ENCODE assay signal across 20 cellular contexts in the genomic region with DNA sequence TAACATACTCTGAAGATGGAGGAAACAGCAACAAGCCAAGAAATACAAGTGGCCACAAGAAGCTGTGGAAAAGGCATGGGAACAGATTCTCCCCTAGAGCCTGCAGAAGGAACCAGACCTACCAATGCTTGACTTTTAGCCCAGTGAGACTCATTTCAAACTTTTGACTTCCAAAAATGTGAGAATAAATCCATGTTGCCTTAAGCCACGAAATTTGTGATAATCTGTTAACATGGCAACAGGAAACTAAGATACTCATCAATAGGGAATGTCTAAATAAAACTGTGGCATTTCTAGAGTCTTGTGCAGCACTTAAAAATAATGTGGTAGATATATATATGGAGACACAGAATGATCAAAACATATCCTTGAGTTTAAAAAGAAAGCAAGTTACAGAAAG.
"Had no signal": no experiment of that assay in that cellular context is flagged by ENCODE, and none has a peak within 500 bp of the region (broad histone marks: within the 10 kb centered on the region; RNA-seq: fewer than 3 reads in every experiment).

No MANE protein-coding gene starts in this region.

- DNase-seq: activated CD4-positive, CD25-positive, alpha-beta regulatory T cell treated with anti-CD3 and anti-CD28 coated beads, Interleukin-2, amount 50 U/mL, for 72 hours; activated naive CD4-positive, alpha-beta T cell treated with Interleukin-2 at 50 U/mL for 16 hours; activated naive CD8-positive, alpha-beta T cell treated with anti-CD3 and anti-CD28 coated beads, Interleukin-2, amount 50 U/mL, for 24 hours; aorta; cerebellar nuclear complex; dermis blood vessel endothelial cell; erythroblast; kidney glomerular epithelial cell; left ventricle myocardium superior; mesendoderm; occipital lobe; small intestine; T-cell; T-helper 9 cell had no signal

- H3K4me3 ChIP-seq: right atrium auricular region, suprapubic skin had no signal

- H3K9me3 Mint-ChIP-seq: activated naive CD8-positive, alpha-beta T cell treated with anti-CD3 and anti-CD28 coated beads, Interleukin-2, amount 50 U/mL, for 24 hours; activated T-helper 17 cell treated with anti-CD3 and anti-CD28 coated beads, Interleukin-2, amount 50 U/mL, for 72 hours; nephron; stimulated activated naive CD8-positive, alpha-beta T cell treated with anti-CD3 and anti-CD28 coated beads, Interleukin-15, Interleukin-2, amounts not matched to agents 100 ng/mL and 50 ng/mL, for 24 hours; T-cell had no signal

- H3K27ac Mint-ChIP-seq: activated naive CD8-positive, alpha-beta T cell treated with anti-CD3 and anti-CD28 coated beads, Interleukin-2, amount 50 U/mL, for 24 hours; activated T-helper 17 cell treated with anti-CD3 and anti-CD28 coated beads, Interleukin-2, amount 50 U/mL, for 72 hours; nephron; stimulated activated naive CD8-positive, alpha-beta T cell treated with anti-CD3 and anti-CD28 coated beads, Interleukin-15, Interleukin-2, amounts not matched to agents 100 ng/mL and 50 ng/mL, for 24 hours; T-cell had no signal

- H3K9me3 ChIP-seq: right atrium auricular region, suprapubic skin had no signal

- H3K4me3 Mint-ChIP-seq: activated naive CD8-positive, alpha-beta T cell treated with anti-CD3 and anti-CD28 coated beads, Interleukin-2, amount 50 U/mL, for 24 hours; activated T-helper 17 cell treated with anti-CD3 and anti-CD28 coated beads, Interleukin-2, amount 50 U/mL, for 72 hours; nephron; stimulated activated naive CD8-positive, alpha-beta T cell treated with anti-CD3 and anti-CD28 coated beads, Interleukin-15, Interleukin-2, amounts not matched to agents 100 ng/mL and 50 ng/mL, for 24 hours; T-cell had no signal

- H3K27me3 ChIP-seq: right atrium auricular region, suprapubic skin had no signal

- H3K36me3 ChIP-seq: right atrium auricular region, suprapubic skin had no signal

- H3K27me3 Mint-ChIP-seq: activated naive CD8-positive, alpha-beta T cell treated with anti-CD3 and anti-CD28 coated beads, Interleukin-2, amount 50 U/mL, for 24 hours; activated T-helper 17 cell treated with anti-CD3 and anti-CD28 coated beads, Interleukin-2, amount 50 U/mL, for 72 hours; progenitor cell of endocrine pancreas; stimulated activated naive CD8-positive, alpha-beta T cell treated with anti-CD3 and anti-CD28 coated beads, Interleukin-15, Interleukin-2, amounts not matched to agents 100 ng/mL and 50 ng/mL, for 24 hours; T-cell had no signal

- H3K27ac ChIP-seq: right atrium auricular region, suprapubic skin had no signal
